Comparison of ENCODE assay signal across 8 cellular contexts in genomic region chr2:105287692-105288091, GRCh38. TPM values are rescaled to one million over a fixed set of nuclear protein-coding genes. Genes with fewer than 3 reads are reported as not detected.
DNase-seq lines count a peak whose midpoint lies in the region; ATAC-seq and TF ChIP-seq lines count a peak whose summit lies in the region.

No MANE protein-coding gene starts in this region.

- no peaks in the 10 kb centered on the region for H3K9me3 Mint-ChIP-seq in activated T-helper 2 cell treated with anti-CD3 and anti-CD28 coated beads, Interferon-gamma antibody, Interleukin-2, Interleukin-4, amounts not matched to agents 10 μg/mL and 5 μg/mL and 100 μg/mL, durations not matched to agents 14 hours and 24 hours and 36 hours

- H3K4me3 ChIP-seq in thoracic aorta, result no peak overlapping the region

- H3K4me1 ChIP-seq in thoracic aorta (ENCODE audit: control insufficient read depth in 1 of 2, low read depth in 2 of 2), result no peaks in the 10 kb centered on the region

- no peak overlapping the region for H3K27ac ChIP-seq in 22Rv1
- no peak overlapping the region for H3K27ac ChIP-seq in thoracic aorta

- H3K27ac Mint-ChIP-seq in activated T-helper 2 cell treated with anti-CD3 and anti-CD28 coated beads, Interferon-gamma antibody, Interleukin-2, Interleukin-4, amounts not matched to agents 10 μg/mL and 5 μg/mL and 100 μg/mL, durations not matched to agents 14 hours and 24 hours and 36 hours, result peak overlapping the region; percentile 3

- ATAC-seq in thoracic aorta (ENCODE audit: insufficient number of reproducible peaks, low FRiP score, low read depth), result no peak

- intact Hi-C loops in activated T-helper 2 cell treated with anti-CD3 and anti-CD28 coated beads, Interferon-gamma antibody, Interleukin-2, Interleukin-4, amounts not matched to agents 10 μg/mL and 5 μg/mL and 100 μg/mL, durations not matched to agents 14 hours and 24 hours and 36 hours (cut with micrococcal nuclease), result no loop called here

- no peak overlapping the region for H3K4me3 Mint-ChIP-seq in activated T-helper 2 cell treated with anti-CD3 and anti-CD28 coated beads, Interferon-gamma antibody, Interleukin-2, Interleukin-4, amounts not matched to agents 10 μg/mL and 5 μg/mL and 100 μg/mL, durations not matched to agents 14 hours and 24 hours and 36 hours (ENCODE audit: low read depth)

- H3K9me3 ChIP-seq in thoracic aorta, result no peaks in the 10 kb centered on the region

- no peaks in the 10 kb centered on the region for H3K27me3 Mint-ChIP-seq in activated T-helper 2 cell treated with anti-CD3 and anti-CD28 coated beads, Interferon-gamma antibody, Interleukin-2, Interleukin-4, amounts not matched to agents 10 μg/mL and 5 μg/mL and 100 μg/mL, durations not matched to agents 14 hours and 24 hours and 36 hours (ENCODE audit: low read depth)

- no peaks in the 10 kb centered on the region for H3K27me3 ChIP-seq in thoracic aorta (replicated peaks; ENCODE audit: insufficient read depth)

- peaks cover 36% of the 10 kb centered on the region for H3K36me3 Mint-ChIP-seq in activated T-helper 2 cell treated with anti-CD3 and anti-CD28 coated beads, Interferon-gamma antibody, Interleukin-2, Interleukin-4, amounts not matched to agents 10 μg/mL and 5 μg/mL and 100 μg/mL, durations not matched to agents 14 hours and 24 hours and 36 hours (ENCODE audit: low read depth)

- peaks cover 2% of the 10 kb centered on the region for H3K4me1 Mint-ChIP-seq in activated T-helper 2 cell treated with anti-CD3 and anti-CD28 coated beads, Interferon-gamma antibody, Interleukin-2, Interleukin-4, amounts not matched to agents 10 μg/mL and 5 μg/mL and 100 μg/mL, durations not matched to agents 14 hours and 24 hours and 36 hours (ENCODE audit: low read depth)

- peak; percentile 40 for DNase-seq in GM10266 (ENCODE audit: extremely low spot score)
- DNase-seq in M059J (ENCODE audit: low read depth), result peak; percentile 32
- no peak for DNase-seq in activated T-helper 2 cell treated with anti-CD3 and anti-CD28 coated beads, Interferon-gamma antibody, Interleukin-2, Interleukin-4, amounts not matched to agents 10 μg/mL and 5 μg/mL and 100 μg/mL, durations not matched to agents 14 hours and 24 hours and 36 hours (ENCODE audit: low spot score)
- DNase-seq in iris pigment epithelial cell (ENCODE audit: low read depth), result peak; percentile 55
- DNase-seq in thoracic aorta (ENCODE audit: low spot score), result no peak
- no peak for DNase-seq in effector CD8-positive, alpha-beta T cell (lab: John Stamatoyannopoulos, UW)
- DNase-seq in T-helper 9 cell, result no peak

- peak; percentile 68 for TF ChIP-seq CTCF in 22Rv1 (IDR thresholded peaks at IDR 0.05)
- peak; percentile 38 for TF ChIP-seq CTCF in GM10266 (IDR thresholded peaks at IDR 0.05; ENCODE audit: control insufficient read depth, insufficient read depth, low read depth, missing control alignments)
- peak; percentile 29 for TF ChIP-seq CTCF in thoracic aorta (IDR thresholded peaks at IDR 0.05)

- peaks cover 6% of the 10 kb centered on the region for H3K36me3 ChIP-seq in thoracic aorta

RNA-seq across cellular contexts. Expression of gene TGFBRAP1, which starts 41.8 kb away (rescaled TPM):
- 13.6 and 22.0 TPM in 2 replicates for total RNA-seq in M059J (2014; rRNA removed; shearing (Covaris generic))
- total RNA-seq in activated T-helper 2 cell treated with anti-CD3 and anti-CD28 coated beads, Interferon-gamma antibody, Interleukin-2, Interleukin-4, amounts not matched to agents 10 μg/mL and 5 μg/mL and 100 μg/mL, durations not matched to agents 14 hours and 24 hours and 36 hours, result 23.4 and 24.2 TPM in 2 replicates
- total RNA-seq in thoracic aorta, result 10 to 100 TPM; 26.0 to 30.7 TPM

RNA-seq across cellular contexts. Expression of gene GPR45, which starts 46.1 kb away (rescaled TPM):
- total RNA-seq in M059J (2014; rRNA removed; shearing (Covaris generic)), result not detected in 2 replicates
- not detected in 2 replicates for total RNA-seq in activated T-helper 2 cell treated with anti-CD3 and anti-CD28 coated beads, Interferon-gamma antibody, Interleukin-2, Interleukin-4, amounts not matched to agents 10 μg/mL and 5 μg/mL and 100 μg/mL, durations not matched to agents 14 hours and 24 hours and 36 hours
- not detected for total RNA-seq in thoracic aorta

RNA-seq across cellular contexts. Expression of gene C2orf49, which starts 49.6 kb away (rescaled TPM):
- total RNA-seq in M059J (2014; rRNA removed; shearing (Covaris generic)), result 19.2 and 22.0 TPM in 2 replicates
- total RNA-seq in activated T-helper 2 cell treated with anti-CD3 and anti-CD28 coated beads, Interferon-gamma antibody, Interleukin-2, Interleukin-4, amounts not matched to agents 10 μg/mL and 5 μg/mL and 100 μg/mL, durations not matched to agents 14 hours and 24 hours and 36 hours, result 18.6 and 19.0 TPM in 2 replicates
- 10 to 100 TPM; 17.5 to 18.4 TPM for total RNA-seq in thoracic aorta

Comparison
In these comparisons a context has a peak if more than half of its experiments do, and no peak if none do; other contexts are left out.
1. DNase-seq: peak in GM10266 (single experiment), M059J (single experiment) and iris pigment epithelial cell (single experiment); none in activated T-helper 2 cell treated with anti-CD3 and anti-CD28 coated beads, Interferon-gamma antibody, Interleukin-2, Interleukin-4, amounts not matched to agents 10 μg/mL and 5 μg/mL and 100 μg/mL, durations not matched to agents 14 hours and 24 hours and 36 hours (single experiment), thoracic aorta (single experiment), effector CD8-positive, alpha-beta T cell (single experiment) and T-helper 9 cell (single experiment).
2. Peak in every context shown above with its lines, with median percentiles within 50 percentile points of each other: CTCF ChIP-seq.